Comparison of ENCODE assay signal across 17 cellular contexts in genomic region chr6:67766061-67766460, GRCh38.
DNase-seq lines count a peak whose midpoint lies in the region; ATAC-seq and TF ChIP-seq lines count a peak whose summit lies in the region.
"Had no signal": no experiment of that assay in that cellular context is flagged by ENCODE, and none has a peak within 500 bp of the region (broad histone marks: within the 10 kb centered on the region; RNA-seq: fewer than 3 reads in every experiment).

No MANE protein-coding gene starts in this region.

- intact Hi-C loops in A673 (cut with micrococcal nuclease; ENCODE audit: unreplicated experiment) = no loop called here

- H3K27me3 ChIP-seq in A673 (replicated peaks; ENCODE audit: insufficient read depth, low read depth, low read length, poor library complexity) = no peaks in the 10 kb centered on the region
- no peaks in the 10 kb centered on the region for H3K27me3 ChIP-seq in SJCRH30

- CTCF ChIA-PET in A673 (lab: Charles Lee) = no interaction called here

- H3K27ac ChIP-seq in A673 (ENCODE audit: low read depth, low read length, poor library complexity, severe bottlenecking) = no peak overlapping the region
- H3K27ac ChIP-seq in SJCRH30 = no peak overlapping the region
- H3K27ac ChIP-seq: HL-60 had no signal

- DNase-seq in A673 (ENCODE audit: low spot score) = peak; percentile 37
- DNase-seq in SHP77 (lab: John Stamatoyannopoulos, UW) = peak; percentile 24 to 57
- DNase-seq in cardiac fibroblast (ENCODE audit: low read depth in 2 of 2) = peak; percentile 74 to 89
- peak; percentile 2 for DNase-seq in left kidney (ENCODE audit: low read depth, low spot score)
- no peak for DNase-seq in hepatic stellate cell (ENCODE audit: low spot score)
- no peak for DNase-seq in activated CD4-positive, alpha-beta T cell treated with anti-CD3 and anti-CD28 coated beads for 4 hours
- DNase-seq in SJCRH30 = no peak
- DNase-seq: AML-193, KG1, MM.1S, NCI-H187 treated with DMSO at 0.1 percent for 48 hours, NCI-H2171, NCI-H446 treated with DMSO at 0.1 percent for 48 hours, NCI-H82 had no signal

- TF ChIP-seq CTCF in A673 (conservative IDR thresholded peaks at IDR 0.05; ENCODE audit: low read depth, low read length) (no peak), cardiac fibroblast (IDR thresholded peaks at IDR 0.05; ENCODE audit: low read depth, low read length) (no peak)

- POLR2A ChIA-PET in A673 (lab: Charles Lee; ENCODE audit: low non-redundant PET) = no interaction called here

- H3K4me1 ChIP-seq in A673 (ENCODE audit: insufficient read depth, low read length, poor library complexity, severe bottlenecking) = no peaks in the 10 kb centered on the region
- no peaks in the 10 kb centered on the region for H3K4me1 ChIP-seq in SJCRH30

- no TSS peak for BruUV-seq in A673 (replicated peaks; lab: Mats Ljungman, UMichigan)

- ATAC-seq in HG03521 (IDR thresholded peaks at IDR 0.05; ENCODE audit: unreplicated experiment) = no peak
- ATAC-seq: HCT116 had no signal

- H3K36me3 ChIP-seq in A673 (ENCODE audit: insufficient read depth, low read length, poor library complexity, severe bottlenecking) (no peaks in the 10 kb centered on the region), SJCRH30 (no peaks in the 10 kb centered on the region)

- H3K4me3 ChIP-seq in A673 (ENCODE audit: low read depth, low read length, poor library complexity, severe bottlenecking) (no peak overlapping the region), cardiac fibroblast (replicated peaks in 1 of 2; ENCODE audit: low read depth in 2 of 2, low read length in 2 of 2) (no peak overlapping the region), SJCRH30 (no peak overlapping the region)

- H3K9me3 ChIP-seq in A673 (ENCODE audit: low read depth, low read length, poor library complexity, severe bottlenecking) = no peaks in the 10 kb centered on the region
- no peaks in the 10 kb centered on the region for H3K9me3 ChIP-seq in SJCRH30 (replicated peaks)

Comparison
In these comparisons a context has a peak if more than half of its experiments do, and no peak if none do; other contexts are left out.
1. DNase-seq: peak in A673 (single experiment), SHP77 (2 of 2), cardiac fibroblast (2 of 2) and left kidney (single experiment); none in hepatic stellate cell (single experiment), activated CD4-positive, alpha-beta T cell treated with anti-CD3 and anti-CD28 coated beads for 4 hours (0 of 2) and SJCRH30 (0 of 2).